In the genomic region with DNA sequence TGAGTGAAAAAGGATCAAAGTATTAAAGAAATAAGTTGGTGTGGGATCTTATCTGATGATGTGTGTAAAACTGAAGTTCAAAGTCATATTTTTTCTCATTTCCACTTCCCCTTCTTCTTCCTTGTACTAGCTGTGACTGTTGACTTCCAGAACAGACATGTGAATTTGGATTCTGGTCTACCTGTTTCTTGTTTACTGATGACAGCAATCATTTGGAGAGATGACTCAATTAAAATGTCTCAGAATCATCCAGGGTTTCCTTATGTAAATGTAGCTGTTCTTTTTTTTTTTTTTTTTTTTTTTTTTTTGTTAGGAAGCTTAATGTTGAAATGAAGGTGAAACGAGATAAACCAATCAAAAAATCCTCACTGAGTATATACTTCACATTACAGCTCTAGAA, we compare ENCODE assay signal across 26 cellular contexts.
"Had no signal": no experiment of that assay in that cellular context is flagged by ENCODE, and none has a peak within 500 bp of the region (broad histone marks: within the 10 kb centered on the region; RNA-seq: fewer than 3 reads in every experiment).

No MANE protein-coding gene starts in this region.

- H3K9me3 ChIP-seq: ovary, psoas muscle, right lobe of liver, sigmoid colon, suprapubic skin, testis, tibial artery, transverse colon, upper lobe of right lung, uterus had no signal

- H3K4me1 ChIP-seq: neural progenitor cell, parathyroid adenoma, psoas muscle, right lobe of liver, sigmoid colon, suprapubic skin, testis, tibial artery, transverse colon, upper lobe of right lung, uterus had no signal

- H3K27me3 ChIP-seq: neural progenitor cell, ovary, right lobe of liver, sigmoid colon, suprapubic skin, testis, tibial artery, transverse colon, upper lobe of right lung, uterus had no signal

- H3K27ac ChIP-seq: neural progenitor cell, ovary, parathyroid adenoma, psoas muscle, right lobe of liver, sigmoid colon, suprapubic skin, testis, tibial artery, transverse colon, upper lobe of right lung, uterus had no signal

- H3K4me3 ChIP-seq: neural progenitor cell, ovary, psoas muscle, right lobe of liver, sigmoid colon, suprapubic skin, testis, tibial artery, transverse colon, upper lobe of right lung, uterus had no signal

- DNase-seq: natural killer cell; occipital lobe; ovary; posterior cingulate gyrus; psoas muscle; right cardiac atrium; right lobe of liver; sigmoid colon; small intestine; stimulated activated CD4-positive, alpha-beta T cell treated with anti-CD3 and anti-CD28 coated beads, Interleukin-15, amount 100 ng/mL, for 24 hours; stimulated activated CD4-positive, alpha-beta T cell treated with anti-CD3 and anti-CD28 coated beads, Interleukin-2, amount 100 ng/mL, for 24 hours; stimulated activated CD4-positive, alpha-beta T cell treated with anti-CD3 and anti-CD28 coated beads, Interleukin-2, amount 100 ng/mL, for 48 hours; stimulated activated CD4-positive, alpha-beta T cell treated with anti-CD3 and anti-CD28 coated beads, Interleukin-4, amount 100 ng/mL, for 4 hours; stimulated activated CD8-positive, alpha-beta memory T cell treated with anti-CD3 and anti-CD28 coated beads, Interleukin-4, amount 100 ng/mL, for 48 hours; stimulated activated naive CD4-positive, alpha-beta T cell; stimulated activated naive CD8-positive, alpha-beta T cell treated with anti-CD3 and anti-CD28 coated beads, Interleukin-15, amount 100 ng/mL, for 72 hours; stimulated activated naive CD8-positive, alpha-beta T cell treated with anti-CD3 and anti-CD28 coated beads, Interleukin-15, Interleukin-2, amounts not matched to agents 100 U/mL and 50 U/mL, for 24 hours; substantia nigra; testis; tibial artery; transverse colon; upper lobe of right lung; uterus had no signal

- H3K36me3 ChIP-seq: neural progenitor cell, ovary, right lobe of liver, sigmoid colon, suprapubic skin, tibial artery, transverse colon, upper lobe of right lung, uterus had no signal
